In the genomic region with DNA sequence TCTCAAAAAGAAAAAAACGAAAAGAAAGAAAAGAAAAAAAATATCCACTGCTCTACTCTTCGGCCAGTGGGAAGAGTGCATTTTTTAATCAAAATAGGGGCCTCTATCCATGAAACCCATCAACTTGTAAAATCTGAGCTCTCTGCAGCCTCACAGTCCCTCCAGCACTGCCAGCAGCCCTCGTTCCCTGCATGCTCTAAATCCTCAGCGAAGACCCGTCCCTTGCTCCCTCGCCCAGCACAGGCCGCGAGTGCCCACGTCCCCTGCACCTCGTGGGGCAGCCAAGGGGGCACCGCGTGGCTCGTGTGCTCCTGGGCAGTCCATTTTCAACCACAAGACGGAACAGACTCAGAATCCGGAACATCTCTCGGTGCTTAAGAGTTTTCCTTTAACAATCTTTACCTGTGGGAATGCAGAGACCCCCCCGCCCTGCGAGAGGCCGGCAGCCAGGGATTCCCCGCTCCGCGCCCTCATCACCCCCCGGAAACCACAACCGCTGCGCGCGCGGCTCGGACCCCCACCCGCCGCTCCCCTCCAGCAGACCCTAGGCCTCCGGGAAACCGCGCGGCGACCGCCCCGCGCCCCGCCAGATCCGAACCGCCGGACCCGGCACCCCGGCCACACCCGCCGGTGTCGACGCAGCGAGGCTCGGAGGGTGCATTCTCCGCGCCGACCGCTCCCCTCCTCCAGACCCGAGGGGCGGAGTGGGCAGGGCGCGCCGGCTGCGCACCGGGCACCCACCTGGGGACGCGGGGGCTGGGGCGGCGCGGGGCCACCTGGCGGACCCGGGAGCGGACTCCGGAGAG, we compare ENCODE assay signal across 1 cellular context.
TF ChIP-seq lines count a peak whose summit lies in the region.

No MANE protein-coding gene starts in this region.

TF ChIP-seq in K562, 482 proteins besides CTCF, POLR2A, EP300 and RAD21 (continued from another document):
- TF ChIP-seq, protein P1, sequence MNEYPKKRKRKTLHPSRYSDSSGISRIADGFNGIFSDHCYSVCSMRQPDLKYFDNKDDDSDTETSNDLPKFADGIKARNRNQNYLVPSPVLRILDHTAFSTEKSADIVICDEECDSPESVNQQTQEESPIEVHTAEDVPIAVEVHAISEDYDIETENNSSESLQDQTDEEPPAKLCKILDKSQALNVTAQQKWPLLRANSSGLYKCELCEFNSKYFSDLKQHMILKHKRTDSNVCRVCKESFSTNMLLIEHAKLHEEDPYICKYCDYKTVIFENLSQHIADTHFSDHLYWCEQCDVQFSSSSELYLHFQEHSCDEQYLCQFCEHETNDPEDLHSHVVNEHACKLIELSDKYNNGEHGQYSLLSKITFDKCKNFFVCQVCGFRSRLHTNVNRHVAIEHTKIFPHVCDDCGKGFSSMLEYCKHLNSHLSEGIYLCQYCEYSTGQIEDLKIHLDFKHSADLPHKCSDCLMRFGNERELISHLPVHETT (CRISPR knock-in tag; conservative IDR thresholded peaks at IDR 0.05 in 1 of 2, IDR thresholded peaks at IDR 0.05 in 1 of 2) = peak in 1 of 2 experiments; percentile 25; a peak in 1 of 4 replicates
- TF ChIP-seq KDM1A (IDR thresholded peaks at IDR 0.05) (no peak), ZBTB7A (IDR thresholded peaks at IDR 0.05; ENCODE audit: borderline replicate concordance, control insufficient read depth, low read depth, low read length) (peak; percentile 54; the same call in 1 of the 2 replicates), ZBED1 (IDR thresholded peaks at IDR 0.05) (no peak), MXI1 (IDR thresholded peaks at IDR 0.05; ENCODE audit: low read depth, low read length) (0 out of 2 replicates have a peak, but pooled peaks have one; percentile 12)
- TF ChIP-seq, protein P2, sequence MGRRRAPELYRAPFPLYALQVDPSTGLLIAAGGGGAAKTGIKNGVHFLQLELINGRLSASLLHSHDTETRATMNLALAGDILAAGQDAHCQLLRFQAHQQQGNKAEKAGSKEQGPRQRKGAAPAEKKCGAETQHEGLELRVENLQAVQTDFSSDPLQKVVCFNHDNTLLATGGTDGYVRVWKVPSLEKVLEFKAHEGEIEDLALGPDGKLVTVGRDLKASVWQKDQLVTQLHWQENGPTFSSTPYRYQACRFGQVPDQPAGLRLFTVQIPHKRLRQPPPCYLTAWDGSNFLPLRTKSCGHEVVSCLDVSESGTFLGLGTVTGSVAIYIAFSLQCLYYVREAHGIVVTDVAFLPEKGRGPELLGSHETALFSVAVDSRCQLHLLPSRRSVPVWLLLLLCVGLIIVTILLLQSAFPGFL (CRISPR knock-in tag; IDR thresholded peaks at IDR 0.05) = 0 out of 2 replicates have a peak, but pooled peaks have one; percentile 53
